ENCODE assay signal across 16 cellular contexts in genomic region chr6:45607818-45608217, GRCh38.
DNase-seq lines count a peak whose midpoint lies in the region; ATAC-seq, FAIRE-seq and TF ChIP-seq lines count a peak whose summit lies in the region.
"Had no signal": no experiment of that assay in that cellular context is flagged by ENCODE, and none has a peak within 500 bp of the region (broad histone marks: within the 10 kb centered on the region; RNA-seq: fewer than 3 reads in every experiment).

No MANE protein-coding gene starts in this region.

- H3K27ac ChIP-seq in osteoblast (ENCODE audit: low read depth, low read length) = peak overlapping the region; percentile 4
- no peak overlapping the region for H3K27ac ChIP-seq in naive thymus-derived CD4-positive, alpha-beta T cell (ENCODE audit: low read depth, low read length)
- H3K27ac ChIP-seq: 22Rv1, adrenal gland had no signal

- TF ChIP-seq CTCF in bronchial epithelial cell (IDR thresholded peaks at IDR 0.05; ENCODE audit: insufficient read depth, low read length, severe bottlenecking) = no peak
- TF ChIP-seq CTCF in osteoblast (IDR thresholded peaks at IDR 0.05; ENCODE audit: extremely low read depth, low read depth, low read length) = no peak

- FAIRE-seq in bronchial epithelial cell (lab: Jason Lieb, UNC) = no peak
- FAIRE-seq: G401.6 had no signal

- no peak overlapping the region for H3K4me2 ChIP-seq in osteoblast (ENCODE audit: insufficient read depth, low read length)

- H3K4me1 ChIP-seq in osteoblast (ENCODE audit: insufficient read depth, low read length) = peaks cover 12% of the 10 kb centered on the region
- H3K4me1 ChIP-seq in naive thymus-derived CD4-positive, alpha-beta T cell (ENCODE audit: control insufficient read depth in 2 of 2, insufficient read depth in 2 of 2, low read length in 2 of 2) = no peaks in the 10 kb centered on the region
- H3K4me1 ChIP-seq: adrenal gland had no signal

- H3K36me3 ChIP-seq in bronchial epithelial cell (ENCODE audit: control insufficient read depth, insufficient read depth, low read length) = no peaks in the 10 kb centered on the region
- no peaks in the 10 kb centered on the region for H3K36me3 ChIP-seq in osteoblast (ENCODE audit: insufficient read depth, low read length)
- H3K36me3 ChIP-seq in naive thymus-derived CD4-positive, alpha-beta T cell (ENCODE audit: control insufficient read depth in 2 of 3, insufficient read depth in 3 of 3, low read length in 3 of 3) = no peaks in the 10 kb centered on the region
- H3K36me3 ChIP-seq: adrenal gland had no signal

- ATAC-seq in naive thymus-derived CD4-positive, alpha-beta T cell = no peak
- ATAC-seq: naive thymus-derived CD8-positive, alpha-beta T cell had no signal

- H2AFZ ChIP-seq in osteoblast (ENCODE audit: low read length) = no peak overlapping the region

- H3K27me3 ChIP-seq in bronchial epithelial cell (ENCODE audit: control insufficient read depth, insufficient read depth, low read length) (no peaks in the 10 kb centered on the region), osteoblast (ENCODE audit: insufficient read depth, low read length) (no peaks in the 10 kb centered on the region)
- H3K27me3 ChIP-seq in naive thymus-derived CD4-positive, alpha-beta T cell (ENCODE audit: control insufficient read depth in 2 of 2, insufficient read depth in 2 of 2, low read length in 2 of 2) = no peaks in the 10 kb centered on the region
- H3K27me3 ChIP-seq: adrenal gland had no signal

- H3K4me1 Mint-ChIP-seq in naive thymus-derived CD4-positive, alpha-beta T cell = peaks cover 0 to 21% (median 4%) of the 10 kb centered on the region in 7 donors

- H3K36me3 Mint-ChIP-seq in naive thymus-derived CD4-positive, alpha-beta T cell = peaks cover 3 to 18% (median 9%) of the 10 kb centered on the region in 5 donors

- POLR2A ChIA-PET in naive thymus-derived CD4-positive, alpha-beta T cell (lab: Charles Lee) = no interaction called here

- peaks cover 0 to 18% (median 10%) of the 10 kb centered on the region in 11 donors for H3K9me3 Mint-ChIP-seq in naive thymus-derived CD4-positive, alpha-beta T cell

- H3K27ac Mint-ChIP-seq in naive thymus-derived CD4-positive, alpha-beta T cell = no peak overlapping the region

- no peaks in the 10 kb centered on the region for H3K9me3 ChIP-seq in osteoblast (ENCODE audit: low read depth, low read length)
- no peaks in the 10 kb centered on the region for H3K9me3 ChIP-seq in naive thymus-derived CD4-positive, alpha-beta T cell (ENCODE audit: control insufficient read depth in 2 of 3, low read length in 3 of 3)
- H3K9me3 ChIP-seq: adrenal gland had no signal

- H3K4me3 ChIP-seq in bronchial epithelial cell (ENCODE audit: low read depth, low read length) (no peak overlapping the region), osteoblast (ENCODE audit: insufficient read depth, low read length) (no peak overlapping the region)
- H3K4me3 ChIP-seq in naive thymus-derived CD4-positive, alpha-beta T cell (ENCODE audit: low read length) = no peak overlapping the region
- H3K4me3 ChIP-seq: adrenal gland had no signal

- DNase-seq in DMS 273 (lab: John Stamatoyannopoulos, UW; ENCODE audit: unreplicated experiment) = peak; percentile 58
- no peak for DNase-seq in DMS 273 treated with DMSO at 0.1 percent for 48 hours (lab: John Stamatoyannopoulos, UW)
- peak; percentile 1 for DNase-seq in NCI-H460 (ENCODE audit: extremely low read depth, low read depth)
- peak; percentile 66 for DNase-seq in bronchial epithelial cell (ENCODE audit: low read depth)
- DNase-seq in osteoblast (ENCODE audit: insufficient read length, low spot score, missing footprints) = peak; percentile 31
- no peak for DNase-seq in AG08395 (ENCODE audit: low spot score)
- DNase-seq in naive thymus-derived CD4-positive, alpha-beta T cell = no peak
- no peak for DNase-seq in NCI-H2227 (lab: John Stamatoyannopoulos, UW; ENCODE audit: unreplicated experiment)
- DNase-seq: activated CD4-positive, alpha-beta T cell treated with anti-CD3 and anti-CD28 coated beads for 4 hours; adrenal gland; effector CD4-positive, alpha-beta T cell; naive thymus-derived CD8-positive, alpha-beta T cell; NCI-H2171 treated with DMSO at 0.1 percent for 48 hours; SHP77 had no signal

- no peaks in the 10 kb centered on the region for H3K27me3 Mint-ChIP-seq in naive thymus-derived CD4-positive, alpha-beta T cell
- H3K27me3 Mint-ChIP-seq: naive thymus-derived CD8-positive, alpha-beta T cell had no signal

- CTCF ChIA-PET in naive thymus-derived CD4-positive, alpha-beta T cell (lab: Charles Lee) = no interaction called here

- no peak overlapping the region for H3K4me3 Mint-ChIP-seq in naive thymus-derived CD4-positive, alpha-beta T cell
- H3K4me3 Mint-ChIP-seq: naive thymus-derived CD8-positive, alpha-beta T cell had no signal

- intact Hi-C loops in naive thymus-derived CD4-positive, alpha-beta T cell (cut with micrococcal nuclease) = no loop called here

- H4K20me1 ChIP-seq in osteoblast (ENCODE audit: insufficient read depth, low read length) = no peaks in the 10 kb centered on the region

- H3K79me2 ChIP-seq in osteoblast (ENCODE audit: insufficient read depth, low read length) = no peaks in the 10 kb centered on the region

Comparison
In these comparisons a context has a peak if more than half of its experiments do, and no peak if none do; other contexts are left out.
1. DNase-seq: peak in DMS 273 (single experiment), NCI-H460 (single experiment), bronchial epithelial cell (single experiment) and osteoblast (single experiment); none in DMS 273 treated with DMSO at 0.1 percent for 48 hours (single experiment), AG08395 (single experiment), naive thymus-derived CD4-positive, alpha-beta T cell (0 of 9) and NCI-H2227 (single experiment).